ENCODE assay signal across 25 cellular contexts in genomic region chr9:132536124-132536523, GRCh38. TPM values are rescaled to one million over a fixed set of nuclear protein-coding genes. Genes with fewer than 3 reads are reported as not detected.
"Had no signal": no experiment of that assay in that cellular context is flagged by ENCODE, and none has a peak within 500 bp of the region (broad histone marks: within the 10 kb centered on the region; RNA-seq: fewer than 3 reads in every experiment).

No MANE protein-coding gene starts in this region.

- H3K27ac Mint-ChIP-seq: T-cell had no signal

- H3K4me3 Mint-ChIP-seq: T-cell had no signal

- H3K9me2 ChIP-seq: SK-N-SH had no signal

- H3K9ac ChIP-seq: SK-N-SH had no signal

- DNase-seq: Karpas-422, KG1, MM.1S, NCI-H1092 treated with DMSO at 0.1 percent for 48 hours, NCI-H1436, NCI-H187, NCI-H2029, NCI-H2081 treated with DMSO at 0.1 percent for 48 hours, NCI-H2171, NCI-H226, NCI-H446, NCI-H510A, NCI-H524 treated with DMSO at 0.1 percent for 48 hours, NCI-H69, NCI-H774, PC-3, SHP77, SK-N-SH, SW 1271, T-cell had no signal

- H3K27ac ChIP-seq: HL-60, RWPE1 had no signal

- H3K4me2 ChIP-seq: SK-N-SH had no signal

- ATAC-seq: Panc1, PC-3, T-cell had no signal

- H3K9me3 ChIP-seq: SK-N-SH had no signal

RNA-seq across cellular contexts. Expression of gene BARHL1, which starts 46.3 kb away (rescaled TPM):
- total RNA-seq: M059J, PC-3, SK-MEL-5, T-cell had no signal
